8 cellular contexts compared by ENCODE assay signal in the genomic region with DNA sequence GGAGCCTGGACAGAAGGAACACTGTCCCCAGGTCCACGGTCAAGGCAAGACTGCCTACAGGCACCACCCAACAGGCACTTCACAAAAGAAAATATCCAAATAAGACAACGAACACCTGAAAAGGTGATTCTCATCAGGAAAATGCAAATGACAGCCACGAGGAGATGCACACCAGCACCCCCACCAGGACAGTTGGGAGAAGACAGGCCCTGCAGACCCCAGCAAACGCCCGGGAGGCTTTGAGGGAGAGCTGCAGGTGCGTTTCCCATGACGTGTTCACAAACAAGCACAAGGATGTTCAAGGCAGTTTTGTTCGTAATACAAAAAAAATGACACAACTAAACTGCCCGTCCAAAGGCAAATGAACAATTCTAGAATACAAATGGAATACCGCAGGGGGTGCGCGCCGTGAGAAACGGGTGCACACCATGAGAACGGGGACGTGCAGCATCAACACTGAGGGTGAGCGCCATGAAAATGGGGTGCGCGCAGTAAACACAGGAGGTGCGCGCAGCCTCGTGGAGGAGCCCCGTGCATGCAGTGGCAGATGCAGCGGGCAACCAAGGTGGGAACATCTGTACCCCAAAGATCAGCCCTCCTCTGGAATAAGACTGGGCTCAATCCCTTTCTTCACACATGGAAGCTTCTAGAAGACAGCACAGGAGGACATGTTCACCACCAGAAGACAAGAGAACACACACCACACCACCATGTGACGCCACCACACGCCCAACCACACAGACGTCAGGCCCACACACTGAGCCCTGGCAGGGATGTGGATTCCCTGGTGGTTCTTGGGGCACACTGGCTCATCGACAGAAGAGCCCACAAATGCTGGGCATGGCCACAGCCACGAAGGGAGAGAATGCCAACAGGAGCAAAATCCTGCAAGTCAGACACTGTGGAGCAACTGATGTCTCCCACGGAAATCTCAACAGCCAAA.
DNase-seq lines count a peak whose midpoint lies in the region; ATAC-seq and TF ChIP-seq lines count a peak whose summit lies in the region.

No MANE protein-coding gene starts in this region.

- no peak for DNase-seq in AG09309 (ENCODE audit: low read depth)
- peak; percentile 43 for DNase-seq in left kidney (ENCODE audit: low read depth, low spot score)
- no peak for DNase-seq in ureter (ENCODE audit: low spot score)
- no peak for DNase-seq in NCI-H2227 (lab: John Stamatoyannopoulos, UW; ENCODE audit: unreplicated experiment)
- no peak for DNase-seq in activated CD4-positive, CD25-positive, alpha-beta regulatory T cell treated with anti-CD3 and anti-CD28 coated beads, Interleukin-2, amount 50 U/mL, for 72 hours

- no peak overlapping the region for H3K4me3 ChIP-seq in AG09309 (ENCODE audit: control insufficient read depth, low read depth, low read length)

- TF ChIP-seq CTCF in AG09309 (IDR thresholded peaks at IDR 0.05; ENCODE audit: control insufficient read depth, insufficient read depth, low read depth, low read length, missing control alignments) = peak; percentile 48

- no peak for ATAC-seq in HG03460 (IDR thresholded peaks at IDR 0.05; ENCODE audit: unreplicated experiment)

- H3K9me3 Mint-ChIP-seq in IgD-negative memory B cell = no peaks in the 10 kb centered on the region
- no peaks in the 10 kb centered on the region for H3K9me3 Mint-ChIP-seq in activated naive CD8-positive, alpha-beta T cell (ENCODE audit: low read depth)

- peak overlapping the region; percentile 53 to 89 (median 63) for H3K27ac Mint-ChIP-seq in IgD-negative memory B cell
- peak overlapping the region; percentile 58 for H3K27ac Mint-ChIP-seq in activated naive CD8-positive, alpha-beta T cell

- peak overlapping the region in 1 of 4 donors; percentile 51 for H3K4me3 Mint-ChIP-seq in IgD-negative memory B cell
- H3K4me3 Mint-ChIP-seq in activated naive CD8-positive, alpha-beta T cell = peak overlapping the region; percentile 20

- H3K36me3 Mint-ChIP-seq in IgD-negative memory B cell = no peaks in the 10 kb centered on the region
- peaks cover 3% of the 10 kb centered on the region for H3K36me3 Mint-ChIP-seq in activated naive CD8-positive, alpha-beta T cell

- H3K27me3 Mint-ChIP-seq in IgD-negative memory B cell = no peaks in the 10 kb centered on the region
- H3K27me3 Mint-ChIP-seq in activated naive CD8-positive, alpha-beta T cell = no peaks in the 10 kb centered on the region

- peaks cover 24 to 37% (median 33%) of the 10 kb centered on the region in 3 donors for H3K4me1 Mint-ChIP-seq in IgD-negative memory B cell
- peaks cover 62% of the 10 kb centered on the region for H3K4me1 Mint-ChIP-seq in activated naive CD8-positive, alpha-beta T cell (ENCODE audit: low read depth)
